8 cellular contexts compared by ENCODE assay signal in genomic region chr4:1511441-1512041, GRCh38.
DNase-seq lines count a peak whose midpoint lies in the region; ATAC-seq, FAIRE-seq and TF ChIP-seq lines count a peak whose summit lies in the region.

No MANE protein-coding gene starts in this region.

- H3K4me2 ChIP-seq in MM.1S (ENCODE audit: low read depth, low read length): no peak overlapping the region
- no peak overlapping the region for H3K4me2 ChIP-seq in hepatocyte
- no peak overlapping the region for H3K4me2 ChIP-seq in trophoblast cell (ENCODE audit: low read length)

- H3K14ac ChIP-seq in trophoblast cell (ENCODE audit: low read length): no peak overlapping the region

- no peaks in the 10 kb centered on the region for H4K20me1 ChIP-seq in MM.1S (ENCODE audit: insufficient read depth, low read length)
- H4K20me1 ChIP-seq in hepatocyte (ENCODE audit: insufficient read depth, poor library complexity, severe bottlenecking): no peaks in the 10 kb centered on the region

- H4K91ac ChIP-seq in trophoblast cell (ENCODE audit: low read depth, low read length): no peak overlapping the region

- H3K18ac ChIP-seq in trophoblast cell (ENCODE audit: low read length): no peak overlapping the region

- H2BK12ac ChIP-seq in trophoblast cell (ENCODE audit: low read length): no peak overlapping the region

- H3K9me2 ChIP-seq in MM.1S (replicated peaks; ENCODE audit: insufficient read depth, low read length): no peaks in the 10 kb centered on the region
- no peaks in the 10 kb centered on the region for H3K9me2 ChIP-seq in hepatocyte (replicated peaks; ENCODE audit: insufficient read depth)

- DNase-seq in AG10803 (ENCODE audit: low read depth): peak; percentile 80
- DNase-seq in MM.1S: peak; percentile 19
- peak; percentile 8 for DNase-seq in bronchial epithelial cell (ENCODE audit: low read depth)
- DNase-seq in hepatocyte (ENCODE audit: low spot score): no peak
- no peak for DNase-seq in HPDE6-E6E7 (ENCODE audit: extremely low spot score)
- no peak for DNase-seq in trophoblast cell

- no peaks in the 10 kb centered on the region for H3K9me3 ChIP-seq in MM.1S (replicated peaks; ENCODE audit: insufficient read depth, low read length)
- H3K9me3 ChIP-seq in liver (ENCODE audit: control insufficient read depth in 4 of 4, low read length in 3 of 4): no peaks in the 10 kb centered on the region
- no peaks in the 10 kb centered on the region for H3K9me3 ChIP-seq in hepatocyte (ENCODE audit: low read depth)
- peaks cover 10% of the 10 kb centered on the region for H3K9me3 ChIP-seq in trophoblast cell (ENCODE audit: insufficient read depth, low read depth, low read length)

- H3K36me3 ChIP-seq in MM.1S (replicated peaks; ENCODE audit: insufficient read depth, low read length): no peaks in the 10 kb centered on the region
- H3K36me3 ChIP-seq in bronchial epithelial cell (ENCODE audit: control insufficient read depth, insufficient read depth, low read length): no peaks in the 10 kb centered on the region
- no peaks in the 10 kb centered on the region for H3K36me3 ChIP-seq in liver (ENCODE audit: control insufficient read depth in 4 of 4, insufficient read depth in 3 of 4, low read depth in 1 of 4, low read length in 3 of 4)
- no peaks in the 10 kb centered on the region for H3K36me3 ChIP-seq in hepatocyte (replicated peaks; ENCODE audit: insufficient read depth, low read depth)
- H3K36me3 ChIP-seq in trophoblast cell (ENCODE audit: control insufficient read depth in 1 of 2, insufficient read depth in 2 of 2, low read length in 2 of 2): no peaks in the 10 kb centered on the region

- no peak overlapping the region for H2AK5ac ChIP-seq in trophoblast cell (ENCODE audit: low read length)

- FAIRE-seq in bronchial epithelial cell (lab: Jason Lieb, UNC): no peak

- H3K23ac ChIP-seq in trophoblast cell (ENCODE audit: low read length): no peak overlapping the region

- TF ChIP-seq RAD21 in liver (IDR thresholded peaks at IDR 0.05): no peak

- H3K4me1 ChIP-seq in MM.1S (ENCODE audit: low read length) (no peaks in the 10 kb centered on the region), liver (ENCODE audit: control insufficient read depth in 4 of 4, insufficient read depth in 4 of 4, low read length in 3 of 4) (peaks cover 0 to 2% (median under 1%) of the 10 kb centered on the region in 4 donors), hepatocyte (ENCODE audit: insufficient read depth) (no peaks in the 10 kb centered on the region), trophoblast cell (ENCODE audit: control insufficient read depth in 1 of 2, insufficient read depth in 2 of 2, low read length in 2 of 2) (peaks cover 0 to 2% of the 10 kb centered on the region in 2 experiments)

- no peak overlapping the region for H4K8ac ChIP-seq in trophoblast cell (ENCODE audit: low read depth, low read length)

- 78% methylated on average over 22 of the region's 22 CpGs for WGBS in liver
- WGBS in hepatocyte (ENCODE audit: low lambda C conversion rate, missing lambda C conversion rate): 94% methylated on average over 18 of the region's 22 CpGs
- no CpG with 5 or more reads among the region's 22 CpGs for WGBS in trophoblast cell (ENCODE audit: extremely low coverage, insufficient coverage, insufficient read length)

- no peaks in the 10 kb centered on the region for H3K79me1 ChIP-seq in trophoblast cell (ENCODE audit: low read length)

- H3K4me3 ChIP-seq in AG10803 (ENCODE audit: low read length) (no peak overlapping the region), MM.1S (ENCODE audit: low read length) (no peak overlapping the region), bronchial epithelial cell (ENCODE audit: low read depth, low read length) (no peak overlapping the region), liver (ENCODE audit: low read depth in 1 of 3, low read length in 3 of 3) (peak overlapping the region in 1 of 3 donors; percentile 14), hepatocyte (no peak overlapping the region), trophoblast cell (ENCODE audit: low read depth, low read length) (no peak overlapping the region)

- H3K4ac ChIP-seq in trophoblast cell (ENCODE audit: low read depth, low read length): no peak overlapping the region

- H2BK5ac ChIP-seq in trophoblast cell (ENCODE audit: low read depth, low read length, poor library complexity): no peak overlapping the region

- no peak for ATAC-seq in HG03196 (IDR thresholded peaks at IDR 0.05; ENCODE audit: unreplicated experiment)

- H3K9ac ChIP-seq in MM.1S (ENCODE audit: low read length): no peak overlapping the region
- no peak overlapping the region for H3K9ac ChIP-seq in liver (ENCODE audit: low read depth in 1 of 2, low read length in 2 of 2)
- no peak overlapping the region for H3K9ac ChIP-seq in trophoblast cell (ENCODE audit: low read length)

- TF ChIP-seq CTCF in AG10803 (conservative IDR thresholded peaks at IDR 0.05; ENCODE audit: low read length) (no peak), MM.1S (IDR thresholded peaks at IDR 0.05; ENCODE audit: low read length) (no peak), bronchial epithelial cell (IDR thresholded peaks at IDR 0.05; ENCODE audit: insufficient read depth, low read length, severe bottlenecking) (no peak), liver (IDR thresholded peaks at IDR 0.05; ENCODE audit: low read depth, low read length, missing input control) (no peak), hepatocyte (IDR thresholded peaks at IDR 0.05; ENCODE audit: poor library complexity) (no peak)

- no peak overlapping the region for H4K12ac ChIP-seq in trophoblast cell (ENCODE audit: low read depth, low read length)

- H2AFZ ChIP-seq in MM.1S (ENCODE audit: low read length): no peak overlapping the region
- H2AFZ ChIP-seq in hepatocyte: no peak overlapping the region
- no peak overlapping the region for H2AFZ ChIP-seq in trophoblast cell (ENCODE audit: insufficient read depth, low read length, poor library complexity)

- H3K27ac ChIP-seq in MM.1S (ENCODE audit: low read length): no peak overlapping the region
- H3K27ac ChIP-seq in liver (ENCODE audit: low read depth in 1 of 2, low read length in 2 of 2): no peak overlapping the region
- no peak overlapping the region for H3K27ac ChIP-seq in hepatocyte
- no peak overlapping the region for H3K27ac ChIP-seq in trophoblast cell (ENCODE audit: low read depth, low read length)

- H3K27me3 ChIP-seq in MM.1S (replicated peaks; ENCODE audit: insufficient read depth, low read length) (0 out of 2 replicates have a peak, but pooled peaks cover 7% of the 10 kb centered on the region), bronchial epithelial cell (ENCODE audit: control insufficient read depth, insufficient read depth, low read length) (peaks cover 3% of the 10 kb centered on the region), liver (ENCODE audit: control insufficient read depth in 4 of 4, insufficient read depth in 4 of 4, low read length in 3 of 4) (no peaks in the 10 kb centered on the region), hepatocyte (peaks cover 3% of the 10 kb centered on the region), trophoblast cell (ENCODE audit: insufficient read depth, low read length) (no peaks in the 10 kb centered on the region)

- H3K79me2 ChIP-seq in MM.1S (ENCODE audit: low read length) (no peaks in the 10 kb centered on the region), hepatocyte (no peaks in the 10 kb centered on the region), trophoblast cell (ENCODE audit: control insufficient read depth, insufficient read depth, low read length, poor library complexity) (no peaks in the 10 kb centered on the region)

- H3F3A ChIP-seq in MM.1S (ENCODE audit: insufficient read depth, low read length): no peaks in the 10 kb centered on the region

- no peak overlapping the region for H2BK120ac ChIP-seq in trophoblast cell (ENCODE audit: insufficient read depth, low read length, poor library complexity)

TF ChIP-seq in liver, 16 proteins besides CTCF, POLR2A, EP300 and RAD21:
- peak; percentile 50 for TF ChIP-seq SP1 (IDR thresholded peaks at IDR 0.05)
- no peak for TF ChIP-seq RXRA (IDR thresholded peaks at IDR 0.05)
- no peak for TF ChIP-seq ATF3 (IDR thresholded peaks at IDR 0.05)

Comparison
In these comparisons a context has a peak if more than half of its experiments do, and no peak if none do; other contexts are left out.
1. DNase-seq: peak in AG10803 (single experiment), MM.1S (single experiment) and bronchial epithelial cell (single experiment); none in hepatocyte (single experiment), HPDE6-E6E7 (single experiment) and trophoblast cell (0 of 2).